3 cellular contexts compared by ENCODE assay signal in genomic region chr5:161687316-161687715, GRCh38. TPM values are rescaled to one million over a fixed set of nuclear protein-coding genes. Genes with fewer than 3 reads are reported as not detected.
"Had no signal": no experiment of that assay in that cellular context is flagged by ENCODE, and none has a peak within 500 bp of the region (broad histone marks: within the 10 kb centered on the region; RNA-seq: fewer than 3 reads in every experiment).

No MANE protein-coding gene starts in this region.

- H3K4me3 ChIP-seq: GM12878 had no signal

- DNase-seq: GDM1, GF-D8 had no signal

RNA-seq across cellular contexts. Expression of gene GABRA6, which starts 1.8 kb away (rescaled TPM):
- total RNA-seq: GM12878 had no signal
